ENCODE assay signal across 1 cellular context in the genomic region with DNA sequence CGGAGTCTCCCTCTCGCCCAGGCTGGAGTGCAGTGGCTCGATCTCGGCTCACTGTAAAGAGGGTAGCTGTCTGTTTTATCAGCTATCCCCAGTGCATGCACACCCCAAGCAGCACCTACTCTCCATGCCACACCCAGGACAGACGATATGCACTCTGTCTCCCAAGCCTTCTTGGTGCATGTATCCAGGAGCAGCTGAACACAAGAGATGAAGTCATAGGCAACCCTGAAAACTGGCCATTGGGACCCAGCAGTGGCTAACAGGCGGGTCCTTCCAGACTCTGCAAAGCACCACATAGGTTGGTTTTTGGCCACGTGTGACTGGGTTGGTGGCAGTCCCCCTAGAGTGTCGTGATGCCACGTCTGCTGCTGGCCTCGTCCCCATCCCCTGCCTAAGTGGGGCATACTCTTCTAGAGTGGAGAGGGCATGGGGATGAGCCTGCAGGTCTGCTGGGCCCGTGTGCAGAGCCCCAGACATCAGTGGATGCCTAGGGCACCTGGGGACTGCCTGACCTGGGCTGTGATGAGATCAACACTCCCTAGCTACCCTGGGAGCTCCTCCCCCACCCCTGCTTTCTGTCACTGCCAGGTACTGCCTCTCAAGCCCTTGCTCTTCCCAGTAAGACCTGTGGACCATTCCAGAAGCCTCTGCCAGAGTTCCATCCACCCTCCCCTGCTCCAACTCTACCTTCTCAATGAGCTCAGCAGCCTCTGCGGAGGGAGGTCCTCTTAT.
TF ChIP-seq lines count a peak whose summit lies in the region.

No MANE protein-coding gene starts in this region.

TF ChIP-seq in H1, 55 proteins besides CTCF, POLR2A, EP300 and RAD21:
- TF ChIP-seq CTBP2 (IDR thresholded peaks at IDR 0.05; ENCODE audit: borderline replicate concordance, insufficient read depth, insufficient read length, low read length) = no peak
- TF ChIP-seq, protein P1, sequence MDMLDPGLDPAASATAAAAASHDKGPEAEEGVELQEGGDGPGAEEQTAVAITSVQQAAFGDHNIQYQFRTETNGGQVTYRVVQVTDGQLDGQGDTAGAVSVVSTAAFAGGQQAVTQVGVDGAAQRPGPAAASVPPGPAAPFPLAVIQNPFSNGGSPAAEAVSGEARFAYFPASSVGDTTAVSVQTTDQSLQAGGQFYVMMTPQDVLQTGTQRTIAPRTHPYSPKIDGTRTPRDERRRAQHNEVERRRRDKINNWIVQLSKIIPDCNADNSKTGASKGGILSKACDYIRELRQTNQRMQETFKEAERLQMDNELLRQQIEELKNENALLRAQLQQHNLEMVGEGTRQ (IDR thresholded peaks at IDR 0.05; ENCODE audit: low read length) = no peak
TF ChIP-seq in H1: peak in this region for 0.
